20 cellular contexts compared by ENCODE assay signal in the genomic region with DNA sequence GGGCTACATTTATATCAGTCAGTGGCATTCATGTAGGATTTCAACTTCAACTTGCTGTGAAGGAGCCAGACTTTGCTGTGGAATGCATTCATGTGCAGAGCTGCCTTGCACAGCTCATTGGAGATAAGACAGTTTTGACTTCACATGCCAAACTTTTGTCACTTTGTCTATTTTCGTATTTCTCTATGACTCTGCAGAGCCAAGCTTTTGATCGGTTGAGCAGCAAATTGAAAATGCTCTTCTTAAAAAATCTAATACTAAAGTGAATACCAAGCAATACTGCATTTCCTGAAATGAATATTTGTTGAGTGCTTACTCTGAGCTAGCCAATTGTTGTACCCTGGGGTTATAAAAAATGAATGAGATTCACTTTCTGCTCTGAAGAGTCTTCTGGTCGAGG.
A peak's percentile ranks its signal among the peaks of the same experiment; 100 is the strongest.
DNase-seq lines count a peak whose midpoint lies in the region; ATAC-seq and TF ChIP-seq lines count a peak whose summit lies in the region.
"Had no signal": no experiment of that assay in that cellular context is flagged by ENCODE, and none has a peak within 500 bp of the region (broad histone marks: within the 10 kb centered on the region; RNA-seq: fewer than 3 reads in every experiment).

No MANE protein-coding gene starts in this region.

- no peaks in the 10 kb centered on the region for H3K79me2 ChIP-seq in OCI-LY3 (ENCODE audit: low read length)

- no peaks in the 10 kb centered on the region for H4K20me1 ChIP-seq in OCI-LY3 (ENCODE audit: insufficient read depth, low read length)

- H3K4me3 ChIP-seq in OCI-LY3 (ENCODE audit: low read length) = no peak overlapping the region
- H3K4me3 ChIP-seq: lower lobe of right lung, spleen had no signal

- ATAC-seq in GM18870 (IDR thresholded peaks at IDR 0.05; ENCODE audit: unreplicated experiment) (peak; percentile 40), HG02870 (IDR thresholded peaks at IDR 0.05; ENCODE audit: unreplicated experiment) (peak; percentile 49)
- ATAC-seq: lower lobe of right lung; natural killer cell treated with Interleukin-12 subunit alpha and Interleukin-12 subunit beta and Interleukin-15 and Interleukin-18, amount 100 ng/mL, for 72 hours; Right ventricle myocardium inferior had no signal

- H3K9ac ChIP-seq in OCI-LY3 (ENCODE audit: low read length) = no peak overlapping the region

- H3K4me1 ChIP-seq in OCI-LY3 (ENCODE audit: low read length) = peaks cover 23% of the 10 kb centered on the region
- H3K4me1 ChIP-seq: lower lobe of right lung, spleen had no signal

- no peaks in the 10 kb centered on the region for H3K9me3 ChIP-seq in OCI-LY3 (ENCODE audit: insufficient read depth, low read length)
- H3K9me3 ChIP-seq: lower lobe of right lung, spleen had no signal

- H3K36me3 ChIP-seq in OCI-LY3 (replicated peaks; ENCODE audit: low read depth, low read length) = no peaks in the 10 kb centered on the region
- H3K36me3 ChIP-seq: lower lobe of right lung, spleen, WERI-Rb-1 had no signal

- H3K4me2 ChIP-seq in OCI-LY3 (ENCODE audit: low read length) = peak overlapping the region; percentile 30

- no peaks in the 10 kb centered on the region for H3K27me3 ChIP-seq in OCI-LY3 (ENCODE audit: low read depth, low read length)
- H3K27me3 ChIP-seq: spleen had no signal

- no peak for TF ChIP-seq CTCF in OCI-LY3 (IDR thresholded peaks at IDR 0.05; ENCODE audit: low read depth, low read length)

- H3K27ac ChIP-seq in OCI-LY3 (ENCODE audit: low read length) = no peak overlapping the region
- H3K27ac ChIP-seq: lower lobe of right lung, spleen had no signal

- H2AFZ ChIP-seq in OCI-LY3 (ENCODE audit: low read depth, low read length) = no peak overlapping the region

- DNase-seq in Ammon's horn (ENCODE audit: low spot score) (no peak), NCI-H69 (lab: John Stamatoyannopoulos, UW) (no peak), NCI-H2107 (lab: John Stamatoyannopoulos, UW) (no peak)
- DNase-seq in activated T-cell treated with anti-CD3 and anti-CD28 coated beads, Interleukin-2, amount 50 U/mL, for 48 hours = no peak
- DNase-seq: activated CD4-positive, alpha-beta T cell treated with anti-CD3 and anti-CD28 coated beads, Interleukin-2, amount 50 U/mL, for 1 hour; activated naive CD8-positive, alpha-beta T cell treated with anti-CD3 and anti-CD28 coated beads for 36 hours; kidney; lower lobe of right lung; NCI-H1105 treated with DMSO at 0.1 percent for 48 hours; NCI-H2029; OCI-M1; right cardiac atrium; spleen; stimulated activated CD4-positive, alpha-beta T cell treated with anti-CD3 and anti-CD28 coated beads, Interleukin-2, amount 100 ng/mL, for 48 hours; WERI-Rb-1 had no signal
